Comparison of ENCODE assay signal across 8 cellular contexts in genomic region chr17:8289103-8289397, GRCh38. TPM values are rescaled to one million over a fixed set of nuclear protein-coding genes. Genes with fewer than 3 reads are reported as not detected.
DNase-seq lines count a peak whose midpoint lies in the region; ATAC-seq and TF ChIP-seq lines count a peak whose summit lies in the region.

No MANE protein-coding gene starts in this region.

- H3K27ac ChIP-seq in AG04450 (ENCODE audit: low read depth, low read length) (no peak overlapping the region), GM23248 (peak overlapping the region; percentile 75), smooth muscle cell (ENCODE audit: low read depth) (peak overlapping the region; percentile 71)

- TF ChIP-seq CTCF in AG04450 (IDR thresholded peaks at IDR 0.05; ENCODE audit: low read depth, low read length) (no peak), smooth muscle cell (IDR thresholded peaks at IDR 0.05; ENCODE audit: borderline replicate concordance, insufficient read depth, poor library complexity, severe bottlenecking) (no peak)

- H3K27me3 ChIP-seq in AG04450 (ENCODE audit: control insufficient read depth, insufficient read depth, low read length) (no peaks in the 10 kb centered on the region), GM23248 (replicated peaks; ENCODE audit: insufficient read depth) (no peaks in the 10 kb centered on the region), smooth muscle cell (ENCODE audit: low read depth) (no peaks in the 10 kb centered on the region)

- no peaks in the 10 kb centered on the region for H3K9me2 ChIP-seq in GM23248 (ENCODE audit: insufficient read depth)

- H3K27me3 Mint-ChIP-seq in activated CD8-positive, alpha-beta T cell treated with anti-CD3 and anti-CD28 coated beads, Interleukin-2, amount 10 ng/mL, durations not matched to agents 7 days and 5 days (ENCODE audit: low read depth): no peaks in the 10 kb centered on the region

- H3K4me1 ChIP-seq in GM23248 (ENCODE audit: insufficient read depth): 0 out of 2 replicates have a peak, but pooled peaks cover 7% of the 10 kb centered on the region
- peaks cover 4% of the 10 kb centered on the region for H3K4me1 ChIP-seq in smooth muscle cell (ENCODE audit: low read depth)

- H3K36me3 ChIP-seq in GM23248 (ENCODE audit: low read depth) (no peaks in the 10 kb centered on the region), smooth muscle cell (ENCODE audit: low read depth) (no peaks in the 10 kb centered on the region)

- H3K4me3 Mint-ChIP-seq in activated CD8-positive, alpha-beta T cell treated with anti-CD3 and anti-CD28 coated beads, Interleukin-2, amount 10 ng/mL, durations not matched to agents 7 days and 5 days: peak overlapping the region; percentile 84

- H3K27ac Mint-ChIP-seq in activated CD8-positive, alpha-beta T cell treated with anti-CD3 and anti-CD28 coated beads, Interleukin-2, amount 10 ng/mL, durations not matched to agents 7 days and 5 days: peak overlapping the region; percentile 86

- peak overlapping the region; percentile 96 for H3K9ac ChIP-seq in GM23248
- peak overlapping the region; percentile 84 for H3K9ac ChIP-seq in smooth muscle cell (ENCODE audit: low read depth)

- intact Hi-C loops in left ventricle myocardium superior (cut with micrococcal nuclease): no loop called here

- H3K36me3 Mint-ChIP-seq in activated CD8-positive, alpha-beta T cell treated with anti-CD3 and anti-CD28 coated beads, Interleukin-2, amount 10 ng/mL, durations not matched to agents 7 days and 5 days (ENCODE audit: low read depth): peaks cover 19% of the 10 kb centered on the region

- H3K9me3 Mint-ChIP-seq in activated CD8-positive, alpha-beta T cell treated with anti-CD3 and anti-CD28 coated beads, Interleukin-2, amount 10 ng/mL, durations not matched to agents 7 days and 5 days (ENCODE audit: insufficient read depth): no peaks in the 10 kb centered on the region

- in situ Hi-C loops in GM23248 (cut with MboI): no loop called here

- CTCF ChIA-PET in AG04450 (lab: Charles Lee): interaction anchor here (0.6 kb wide), 1 partner anchor 10 kb away, joined by 5 read pairs; no protein-coding TSS in a partner anchor
- CTCF ChIA-PET in activated CD8-positive, alpha-beta T cell treated with anti-CD3 and anti-CD28 coated beads, Interleukin-2, amount 10 ng/mL, durations not matched to agents 7 days and 5 days (lab: Charles Lee): interaction anchor here (0.6 to 2.2 kb wide), 5 partner anchors 9 to 170 kb away, joined by 3 to 8 read pairs (median 3); no protein-coding TSS in a partner anchor

- DNase-seq in AG04450 (ENCODE audit: low read depth, low spot score): no peak
- DNase-seq in GM23248: no peak
- DNase-seq in activated CD8-positive, alpha-beta T cell treated with anti-CD3 and anti-CD28 coated beads, Interleukin-2, amount 10 ng/mL, durations not matched to agents 7 days and 5 days: no peak
- DNase-seq in left ventricle myocardium superior: peak; percentile 92
- DNase-seq in smooth muscle cell (lab: John Stamatoyannopoulos, UW; ENCODE audit: unreplicated experiment): no peak

- H3K4me3 ChIP-seq in AG04450 (ENCODE audit: low read depth, low read length): peak overlapping the region; percentile 84
- peak overlapping the region; percentile 92 for H3K4me3 ChIP-seq in GM23248
- peak overlapping the region; percentile 88 for H3K4me3 ChIP-seq in smooth muscle cell

- H3K79me2 ChIP-seq in GM23248 (ENCODE audit: insufficient read depth) (no peaks in the 10 kb centered on the region), smooth muscle cell (ENCODE audit: low read depth) (peaks cover 7% of the 10 kb centered on the region)

- H3F3A ChIP-seq in GM23248 (ENCODE audit: insufficient read depth) (0 out of 2 replicates have a peak, but pooled peaks cover 9% of the 10 kb centered on the region), smooth muscle cell (ENCODE audit: low read depth) (no peaks in the 10 kb centered on the region)

- H4K20me1 ChIP-seq in GM23248 (ENCODE audit: insufficient read depth) (no peaks in the 10 kb centered on the region), smooth muscle cell (ENCODE audit: low read depth) (no peaks in the 10 kb centered on the region)

- H3K4me1 Mint-ChIP-seq in activated CD8-positive, alpha-beta T cell treated with anti-CD3 and anti-CD28 coated beads, Interleukin-2, amount 10 ng/mL, durations not matched to agents 7 days and 5 days (ENCODE audit: low read depth): peaks cover 43% of the 10 kb centered on the region

- H3K4me2 ChIP-seq in GM23248 (ENCODE audit: unreplicated experiment) (peak overlapping the region; percentile 95), smooth muscle cell (peak overlapping the region; percentile 88)

- POLR2A ChIA-PET in AG04450 (lab: Yijun Ruan, JAX): interaction anchor here (0.7 to 1.0 kb wide), 3 partner anchors 13 to 67 kb away, joined by 4 to 11 read pairs (median 6); partner anchors contain the start of gene CTC1
- POLR2A ChIA-PET in activated CD8-positive, alpha-beta T cell treated with anti-CD3 and anti-CD28 coated beads, Interleukin-2, amount 10 ng/mL, durations not matched to agents 7 days and 5 days (lab: Charles Lee): interaction anchor here (0.6 to 6.0 kb wide), 6 partner anchors 41 to 706 kb away, joined by 3 to 39 read pairs (median 3); partner anchors contain the start of genes CTC1, MPDU1 and PFAS

- WGBS in GM23248 (ENCODE audit: low coverage in 1 of 2, low lambda C conversion rate in 2 of 2, missing lambda C conversion rate in 2 of 2), 2 experiments: 1 to 11% methylated on average over 5 to 16 of the region's 17 CpGs
- 6% methylated on average over 16 of the region's 17 CpGs for WGBS in smooth muscle cell (ENCODE audit: low lambda C conversion rate)

- H2AFZ ChIP-seq in GM23248 (peak overlapping the region; percentile 98), smooth muscle cell (ENCODE audit: low read depth) (peak overlapping the region; percentile 96)

- H3K9me3 ChIP-seq in AG04450 (ENCODE audit: control insufficient read depth, insufficient read depth, low read length) (no peaks in the 10 kb centered on the region; the same call in 1 of the 2 replicates), GM23248 (ENCODE audit: low read depth) (no peaks in the 10 kb centered on the region), smooth muscle cell (replicated peaks; ENCODE audit: low read depth) (no peaks in the 10 kb centered on the region)

- no peak for ATAC-seq in activated CD8-positive, alpha-beta T cell treated with anti-CD3 and anti-CD28 coated beads, Interleukin-2, amount 10 ng/mL, durations not matched to agents 7 days and 5 days
- ATAC-seq in left ventricle myocardium superior: no peak
- no peak for ATAC-seq in GM18502 (IDR thresholded peaks at IDR 0.05; ENCODE audit: poor library complexity, unreplicated experiment)
- ATAC-seq in HG03432 (IDR thresholded peaks at IDR 0.05; ENCODE audit: unreplicated experiment): no peak
- no peak for ATAC-seq in HG02610 (IDR thresholded peaks at IDR 0.05; ENCODE audit: unreplicated experiment)

RNA-seq across cellular contexts. Expression of gene RANGRF, which starts 0.6 kb away (rescaled TPM):
- polyA plus RNA-seq in AG04450 (2011; rRNA removed) (26.4 and 30.8 TPM in 2 replicates), GM23248 (2016; fragmentation: Nextera tagmentation; extraction: Ambion mirVana) (29.7 and 30.3 TPM in 2 replicates), smooth muscle cell (36.0 and 44.9 TPM in 2 replicates)
- polyA minus RNA-seq in AG04450 (2011; rRNA and poly(A)+ RNA removed): 10.9 and 16.9 TPM in 2 replicates
- total RNA-seq in GM23248 (2014; rRNA removed; shearing (Covaris generic)): 4.8 and 13.8 TPM in 2 replicates
- 10 to 100 TPM; 49.8 to 55.6 TPM for total RNA-seq in activated CD8-positive, alpha-beta T cell treated with anti-CD3 and anti-CD28 coated beads, Interleukin-2, amount 10 ng/mL, durations not matched to agents 7 days and 5 days
- total RNA-seq in left ventricle myocardium superior (24.9 TPM), smooth muscle cell (10.1 and 13.4 TPM in 2 replicates)

RNA-seq across cellular contexts. Expression of gene SLC25A35, which starts 6.2 kb away (rescaled TPM):
- 1.4 and 1.9 TPM in 2 replicates for polyA plus RNA-seq in AG04450 (2011; rRNA removed)
- polyA minus RNA-seq in AG04450 (2011; rRNA and poly(A)+ RNA removed): 1.7 and 2.5 TPM in 2 replicates
- 0.65 and 2.0 TPM in 2 replicates for total RNA-seq in GM23248 (2014; rRNA removed; shearing (Covaris generic))
- polyA plus RNA-seq in GM23248 (2016; fragmentation: Nextera tagmentation; extraction: Ambion mirVana): 1.2 and 2.0 TPM in 2 replicates
- total RNA-seq in activated CD8-positive, alpha-beta T cell treated with anti-CD3 and anti-CD28 coated beads, Interleukin-2, amount 10 ng/mL, durations not matched to agents 7 days and 5 days: 1 to 10 TPM; 8.7 to 9.5 TPM
- 2.2 TPM for total RNA-seq in left ventricle myocardium superior
- total RNA-seq in smooth muscle cell: 0.90 and 1.6 TPM in 2 replicates
- 2.1 and 2.6 TPM in 2 replicates for polyA plus RNA-seq in smooth muscle cell

RNA-seq across cellular contexts. Expression of gene ARHGEF15, which starts 21.0 kb away (rescaled TPM):
- not detected in 2 replicates for polyA plus RNA-seq in AG04450 (2011; rRNA removed)
- not detected in 2 replicates for polyA minus RNA-seq in AG04450 (2011; rRNA and poly(A)+ RNA removed)
- total RNA-seq in GM23248 (2014; rRNA removed; shearing (Covaris generic)): not detected in 2 replicates
- not detected in 2 replicates for polyA plus RNA-seq in GM23248 (2016; fragmentation: Nextera tagmentation; extraction: Ambion mirVana)
- total RNA-seq in activated CD8-positive, alpha-beta T cell treated with anti-CD3 and anti-CD28 coated beads, Interleukin-2, amount 10 ng/mL, durations not matched to agents 7 days and 5 days: not detected
- total RNA-seq in left ventricle myocardium superior: 17.8 TPM
- total RNA-seq in smooth muscle cell: not detected in 2 replicates
- 0.11 TPM in 1 of 2 replicates, not detected in the other for polyA plus RNA-seq in smooth muscle cell

RNA-seq across cellular contexts. Expression of gene PFAS, which starts 40.0 kb away (rescaled TPM):
- 14.0 and 18.5 TPM in 2 replicates for polyA plus RNA-seq in AG04450 (2011; rRNA removed)
- 26.5 and 49.1 TPM in 2 replicates for polyA minus RNA-seq in AG04450 (2011; rRNA and poly(A)+ RNA removed)
- total RNA-seq in GM23248 (2014; rRNA removed; shearing (Covaris generic)): 13.4 and 33.0 TPM in 2 replicates
- 14.8 and 16.0 TPM in 2 replicates for polyA plus RNA-seq in GM23248 (2016; fragmentation: Nextera tagmentation; extraction: Ambion mirVana)
- total RNA-seq in activated CD8-positive, alpha-beta T cell treated with anti-CD3 and anti-CD28 coated beads, Interleukin-2, amount 10 ng/mL, durations not matched to agents 7 days and 5 days: 10 to 100 TPM; 78.3 to 80.2 TPM
- 12.1 TPM for total RNA-seq in left ventricle myocardium superior
- 9.9 and 22.1 TPM in 2 replicates for total RNA-seq in smooth muscle cell
- 10.4 and 12.8 TPM in 2 replicates for polyA plus RNA-seq in smooth muscle cell

RNA-seq across cellular contexts. Expression of gene CTC1, which starts 41.2 kb away (rescaled TPM):
- polyA plus RNA-seq in AG04450 (2011; rRNA removed) (6.1 and 7.3 TPM in 2 replicates), GM23248 (2016; fragmentation: Nextera tagmentation; extraction: Ambion mirVana) (5.4 and 6.0 TPM in 2 replicates), smooth muscle cell (1.8 and 6.0 TPM in 2 replicates)
- polyA minus RNA-seq in AG04450 (2011; rRNA and poly(A)+ RNA removed): 12.2 and 17.3 TPM in 2 replicates
- 2.0 and 7.0 TPM in 2 replicates for total RNA-seq in GM23248 (2014; rRNA removed; shearing (Covaris generic))
- total RNA-seq in activated CD8-positive, alpha-beta T cell treated with anti-CD3 and anti-CD28 coated beads, Interleukin-2, amount 10 ng/mL, durations not matched to agents 7 days and 5 days: 100 to 1,000 TPM in 1 of 2 experiments, 10 to 100 TPM in 1; 94.8 to 102 TPM
- total RNA-seq in left ventricle myocardium superior (16.2 TPM), smooth muscle cell (1.4 and 3.8 TPM in 2 replicates)

Comparison
In these comparisons a context has a peak if more than half of its experiments do, and no peak if none do; other contexts are left out.
1. RNA of gene ARHGEF15, which starts 21.0 kb away (total RNA-seq): 17.8 TPM in left ventricle myocardium superior (single experiment); not detected in GM23248, not detected in activated CD8-positive, alpha-beta T cell treated with anti-CD3 and anti-CD28 coated beads, Interleukin-2, amount 10 ng/mL, durations not matched to agents 7 days and 5 days and not detected in smooth muscle cell; every median in the first group is over 10 times any median in the second.
2. Peak in every context shown above with its lines, with median percentiles within 50 percentile points of each other: H3K4me3 ChIP-seq.